Comparison of ENCODE assay signal across 8 cellular contexts in the genomic region with DNA sequence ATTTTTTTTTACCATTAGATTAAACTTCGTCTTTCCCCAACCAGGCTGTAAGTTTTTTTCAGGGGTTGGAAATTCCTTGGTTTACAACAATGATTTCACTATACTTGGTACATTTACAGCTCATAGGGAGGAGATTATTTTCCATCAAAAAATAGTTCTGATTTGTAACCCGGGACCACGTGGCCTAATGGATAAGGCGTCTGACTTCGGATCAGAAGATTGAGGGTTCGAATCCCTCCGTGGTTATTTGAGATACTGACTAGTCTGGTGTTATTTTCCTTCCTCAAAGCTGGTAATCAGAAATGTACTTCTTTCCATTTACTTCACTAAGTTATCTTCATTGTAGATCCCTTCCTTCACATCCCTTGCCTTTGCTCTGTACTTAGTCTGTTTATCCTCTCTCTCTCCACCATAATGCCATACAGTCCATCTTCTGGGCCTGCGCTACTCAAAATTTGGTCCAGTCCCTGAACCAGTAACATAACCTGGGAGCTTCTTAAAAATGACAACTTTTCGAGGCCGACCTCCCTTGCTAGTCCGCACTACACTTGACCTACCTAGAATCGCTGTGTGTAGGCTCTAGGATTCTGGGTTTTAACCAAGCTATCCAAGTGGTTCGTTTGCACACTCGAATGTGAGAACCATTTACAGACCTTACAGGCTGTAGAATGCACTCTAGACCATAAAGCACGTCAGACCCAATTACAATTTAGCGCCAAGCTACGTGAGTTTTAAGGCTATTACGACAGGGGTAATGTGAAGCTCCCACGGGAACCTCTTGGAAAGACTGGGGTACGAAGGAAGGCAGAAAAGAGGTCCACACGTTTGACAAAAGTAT. TPM values are rescaled to one million over a fixed set of nuclear protein-coding genes. Genes with fewer than 3 reads are reported as not detected.
DNase-seq lines count a peak whose midpoint lies in the region; ATAC-seq and TF ChIP-seq lines count a peak whose summit lies in the region.

No MANE protein-coding gene starts in this region.

- peak overlapping the region; percentile 76 to 89 (median 82) for H3K4me3 Mint-ChIP-seq in brain

- H3K9ac ChIP-seq in SU-DHL-6 (ENCODE audit: low read length): no peak overlapping the region

- H3K9me3 ChIP-seq in SU-DHL-6 (ENCODE audit: insufficient read depth, low read length): no peaks in the 10 kb centered on the region
- H3K9me3 ChIP-seq in iPS-18c (ENCODE audit: control insufficient read depth, insufficient read depth, low read length): no peaks in the 10 kb centered on the region

- TF ChIP-seq CTCF in C4-2B (conservative IDR thresholded peaks at IDR 0.05): no peak
- TF ChIP-seq CTCF in SU-DHL-6 (IDR thresholded peaks at IDR 0.05; ENCODE audit: insufficient read depth, low read length, poor library complexity, severe bottlenecking): no peak
- no peak for TF ChIP-seq CTCF in brain (conservative IDR thresholded peaks at IDR 0.05)

- peak overlapping the region; percentile 72 for H2AFZ ChIP-seq in SU-DHL-6 (ENCODE audit: low read depth, low read length, severe bottlenecking)

- no peaks in the 10 kb centered on the region for H3K9me2 ChIP-seq in SU-DHL-6 (replicated peaks; ENCODE audit: insufficient read depth, low read length)

- no peaks in the 10 kb centered on the region for H3K79me2 ChIP-seq in SU-DHL-6 (ENCODE audit: insufficient read depth, low read length)

- peak; percentile 56 to 87 (median 84) for DNase-seq in NCI-H1417 (lab: John Stamatoyannopoulos, UW)
- peak; percentile 57 for DNase-seq in stimulated activated CD4-positive, alpha-beta T cell treated with anti-CD3 and anti-CD28 coated beads, Interleukin-12 subunit alpha, Interleukin-12 subunit beta, amount 100 ng/mL, for 4 hours

- peak overlapping the region; percentile 39 for H3K4me2 ChIP-seq in SU-DHL-6 (ENCODE audit: low read depth, low read length, poor library complexity, severe bottlenecking)

- peaks cover 39% of the 10 kb centered on the region for H3K4me1 Mint-ChIP-seq in brain

- no peaks in the 10 kb centered on the region for H3K27me3 ChIP-seq in SU-DHL-6 (ENCODE audit: low read length)

- H3K36me3 ChIP-seq in SU-DHL-6 (ENCODE audit: low read length): no peaks in the 10 kb centered on the region

- no peaks in the 10 kb centered on the region for H3K36me3 Mint-ChIP-seq in brain

- H3K4me3 ChIP-seq in SU-DHL-6 (ENCODE audit: insufficient read depth, low read length, poor library complexity, severe bottlenecking) (peak overlapping the region; percentile 49), iPS-18c (ENCODE audit: insufficient read depth, low read depth, low read length) (peak overlapping the region; percentile 70; the same call in 1 of the 2 replicates)

- H3K27ac ChIP-seq in C4-2B (peak overlapping the region; percentile 37), SU-DHL-6 (ENCODE audit: low read depth, low read length) (no peak overlapping the region)

- H3K9me3 Mint-ChIP-seq in brain: peaks cover 0 to 21% (median 0%) of the 10 kb centered on the region in 5 experiments

- H4K20me1 ChIP-seq in SU-DHL-6 (ENCODE audit: low read depth, low read length): no peaks in the 10 kb centered on the region

- H3F3A ChIP-seq in SU-DHL-6 (ENCODE audit: insufficient read depth): peaks cover 12% of the 10 kb centered on the region

- ATAC-seq in GM21390 (IDR thresholded peaks at IDR 0.05; ENCODE audit: unreplicated experiment): peak; percentile 35
- ATAC-seq in GM21526 (IDR thresholded peaks at IDR 0.05; ENCODE audit: low FRiP score, unreplicated experiment): no peak

- peak overlapping the region in 4 of 5 experiments; percentile 4 to 76 (median 22) for H3K27ac Mint-ChIP-seq in brain

- peaks cover 73% of the 10 kb centered on the region for H3K27me3 Mint-ChIP-seq in brain

RNA-seq across cellular contexts. Expression of a gene that starts 42.1 kb away (rescaled TPM):
- polyA plus RNA-seq in brain (ENCODE audit: insufficient read depth, low read depth, low replicate concordance): 4.1 TPM
